Comparison of ENCODE assay signal across 28 cellular contexts in the genomic region with DNA sequence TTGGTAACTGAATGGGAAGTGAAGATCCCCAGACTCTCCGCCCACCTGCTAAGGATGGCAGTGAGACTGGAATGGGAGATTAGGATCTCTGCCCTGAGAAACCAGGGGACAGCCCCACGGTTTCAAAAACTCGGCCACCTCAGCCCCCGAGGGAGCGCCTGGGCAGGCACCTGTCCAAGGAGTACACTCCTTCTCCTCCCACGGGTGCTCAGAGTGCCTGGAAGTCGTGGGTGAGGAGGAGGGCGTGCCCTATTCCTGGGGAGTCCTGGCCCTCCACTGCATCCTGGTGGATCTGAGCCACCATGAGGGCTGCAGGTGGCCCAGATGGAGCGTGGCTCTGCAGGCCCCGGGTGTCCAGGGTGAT.
"Had no signal": no experiment of that assay in that cellular context is flagged by ENCODE, and none has a peak within 500 bp of the region (broad histone marks: within the 10 kb centered on the region; RNA-seq: fewer than 3 reads in every experiment).

No MANE protein-coding gene starts in this region.

- H3K4me3 Mint-ChIP-seq: dendritic cell treated with granulocyte-macrophage colony-stimulating factor and Interleukin-4, amounts not matched to agents 40 ng/mL and 50 ng/mL, for 4 days; endodermal cell; memory B cell; mesothelial cell of epicardium; naive B cell; natural killer cell treated with Interleukin-12 subunit alpha and Interleukin-12 subunit beta and Interleukin-15 and Interleukin-18, amount 100 ng/mL, for 72 hours; neural crest cell; stimulated activated effector memory CD8-positive, alpha-beta T cell treated with anti-CD3 and anti-CD28 coated beads, Interleukin-12 subunit alpha, Interleukin-12 subunit beta, amount 100 ng/mL, for 72 hours; type B pancreatic cell had no signal

- H3K27me3 Mint-ChIP-seq: dendritic cell treated with granulocyte-macrophage colony-stimulating factor and Interleukin-4, amounts not matched to agents 40 ng/mL and 50 ng/mL, for 4 days; natural killer cell treated with Interleukin-12 subunit alpha and Interleukin-12 subunit beta and Interleukin-15 and Interleukin-18, amount 100 ng/mL, for 72 hours had no signal

- H3K4me3 ChIP-seq: colonic mucosa, esophagus muscularis mucosa, heart right ventricle, lung, mucosa of descending colon, psoas muscle, sigmoid colon, stomach, tibial artery had no signal

- H3K4me1 ChIP-seq: colonic mucosa, esophagus muscularis mucosa, heart right ventricle, psoas muscle, sigmoid colon, stomach, tibial artery had no signal

- H3K36me3 ChIP-seq: colonic mucosa, esophagus muscularis mucosa, heart right ventricle, sigmoid colon, stomach, tibial artery had no signal

- H3K27ac Mint-ChIP-seq: dendritic cell treated with granulocyte-macrophage colony-stimulating factor and Interleukin-4, amounts not matched to agents 40 ng/mL and 50 ng/mL, for 4 days; endodermal cell; memory B cell; mesothelial cell of epicardium; naive B cell; natural killer cell treated with Interleukin-12 subunit alpha and Interleukin-12 subunit beta and Interleukin-15 and Interleukin-18, amount 100 ng/mL, for 72 hours; stimulated activated effector memory CD8-positive, alpha-beta T cell treated with anti-CD3 and anti-CD28 coated beads, Interleukin-12 subunit alpha, Interleukin-12 subunit beta, amount 100 ng/mL, for 72 hours; type B pancreatic cell had no signal

- H3K4me1 Mint-ChIP-seq: memory B cell; mesothelial cell of epicardium; neural crest cell; stimulated activated effector memory CD8-positive, alpha-beta T cell treated with anti-CD3 and anti-CD28 coated beads, Interleukin-12 subunit alpha, Interleukin-12 subunit beta, amount 100 ng/mL, for 72 hours had no signal

- H3K36me3 Mint-ChIP-seq: memory B cell; mesothelial cell of epicardium; naive B cell; natural killer cell treated with Interleukin-12 subunit alpha and Interleukin-12 subunit beta and Interleukin-15 and Interleukin-18, amount 100 ng/mL, for 72 hours; stimulated activated effector memory CD8-positive, alpha-beta T cell treated with anti-CD3 and anti-CD28 coated beads, Interleukin-12 subunit alpha, Interleukin-12 subunit beta, amount 100 ng/mL, for 72 hours; type B pancreatic cell had no signal

- H3K9me3 ChIP-seq: colonic mucosa, esophagus muscularis mucosa, heart right ventricle, mucosa of descending colon, psoas muscle, sigmoid colon, stomach, tibial artery had no signal

- H3K9me3 Mint-ChIP-seq: dendritic cell treated with granulocyte-macrophage colony-stimulating factor and Interleukin-4, amounts not matched to agents 40 ng/mL and 50 ng/mL, for 4 days; endodermal cell; memory B cell; mesothelial cell of epicardium; naive B cell; natural killer cell treated with Interleukin-12 subunit alpha and Interleukin-12 subunit beta and Interleukin-15 and Interleukin-18, amount 100 ng/mL, for 72 hours; neural crest cell; stimulated activated effector memory CD8-positive, alpha-beta T cell treated with anti-CD3 and anti-CD28 coated beads, Interleukin-12 subunit alpha, Interleukin-12 subunit beta, amount 100 ng/mL, for 72 hours; type B pancreatic cell had no signal

- H3K27ac ChIP-seq: colonic mucosa, esophagus muscularis mucosa, heart right ventricle, psoas muscle, sigmoid colon, stomach, tibial artery had no signal

- H3K27me3 ChIP-seq: colonic mucosa had no signal

- DNase-seq: colonic mucosa; effector CD8-positive, alpha-beta T cell; endodermal cell; foreskin melanocyte; glutamatergic neuron; heart right ventricle; hypothalamus; left ventricle myocardium superior; mucosa of descending colon; naive B cell; nucleus accumbens; posterior cingulate gyrus; psoas muscle; sigmoid colon; stimulated activated CD4-positive, alpha-beta T cell treated with anti-CD3 and anti-CD28 coated beads, Interleukin-2, amount 100 ng/mL, for 24 hours; stimulated activated CD4-positive, alpha-beta T cell treated with anti-CD3 and anti-CD28 coated beads, Interleukin-4, amount 100 ng/mL, for 24 hours; stimulated activated naive CD4-positive, alpha-beta T cell treated with Interleukin-2 at 50 U/mL for 16 hours; stomach; tibial artery had no signal
